ENCODE assay signal across 2 cellular contexts in genomic region chr20:4069741-4070140, GRCh38.
TF ChIP-seq lines count a peak whose summit lies in the region.

No MANE protein-coding gene starts in this region.

TF ChIP-seq in SK-N-SH treated with all-trans-retinoic acid at 6 μM for 48 hours, 23 proteins besides CTCF, POLR2A, EP300 and RAD21 (continued from another document):
- TF ChIP-seq CSRNP3 (CRISPR knock-in tag; IDR thresholded peaks at IDR 0.05) (no peak), ZNF565 (CRISPR knock-in tag; conservative IDR thresholded peaks at IDR 0.05; ENCODE audit: low read depth) (no peak)

TF ChIP-seq in K562, 482 proteins besides CTCF, POLR2A, EP300 and RAD21 (continued from another document):
- TF ChIP-seq MITF (IDR thresholded peaks at IDR 0.05) = no peak
- no peak for TF ChIP-seq SP1 (CRISPR knock-in tag; IDR thresholded peaks at IDR 0.05)
- TF ChIP-seq FOXA1 (IDR thresholded peaks at IDR 0.05; ENCODE audit: borderline replicate concordance) = no peak
